32 cellular contexts compared by ENCODE assay signal in genomic region chr3:54783611-54784010, GRCh38.
DNase-seq lines count a peak whose midpoint lies in the region; ATAC-seq and TF ChIP-seq lines count a peak whose summit lies in the region.
"Had no signal": no experiment of that assay in that cellular context is flagged by ENCODE, and none has a peak within 500 bp of the region (broad histone marks: within the 10 kb centered on the region; RNA-seq: fewer than 3 reads in every experiment).

No MANE protein-coding gene starts in this region.

- H3K27ac ChIP-seq in uterus, result no peak overlapping the region
- H3K27ac ChIP-seq: C4-2B, cardiac muscle cell, gastroesophageal sphincter, left lung, Peyer's patch, psoas muscle, SJSA1, testis, vagina had no signal

- H3K4me3 ChIP-seq in astrocyte of the spinal cord (ENCODE audit: low read depth, low read length) (no peak overlapping the region), uterus (no peak overlapping the region)
- H3K4me3 ChIP-seq: cardiac muscle cell, gastroesophageal sphincter, left lung, Peyer's patch, psoas muscle, SJSA1, testis, vagina had no signal

- no peaks in the 10 kb centered on the region for H3K9me3 ChIP-seq in uterus
- H3K9me3 ChIP-seq: Peyer's patch, SJSA1, testis, vagina had no signal

- intact Hi-C loops in uterus (cut with DNase I; ENCODE audit: low total_unique reads), result no loop called here

- H3K27me3 ChIP-seq in uterus, result no peaks in the 10 kb centered on the region
- H3K27me3 ChIP-seq: cardiac muscle cell, gastroesophageal sphincter, left lung, Peyer's patch, SJSA1, testis, vagina had no signal

- in situ Hi-C loops in astrocyte of the spinal cord (cut with HindIII; ENCODE audit: low sequenced_read_pairs), result no loop called here

- H3K36me3 ChIP-seq in uterus, result no peaks in the 10 kb centered on the region
- H3K36me3 ChIP-seq: cardiac muscle cell, gastroesophageal sphincter, left lung, Peyer's patch, SJSA1, vagina had no signal

- TF ChIP-seq CTCF in astrocyte of the spinal cord (IDR thresholded peaks at IDR 0.05; ENCODE audit: low read depth, low read length), result no peak
- TF ChIP-seq CTCF in uterus (IDR thresholded peaks at IDR 0.05), result no peak

- no peak for TF ChIP-seq POLR2A in uterus (IDR thresholded peaks at IDR 0.05)
- no peak for TF ChIP-seq POLR2A in GM18505 (IDR thresholded peaks at IDR 0.05; ENCODE audit: borderline replicate concordance, extremely low read depth, insufficient read depth, insufficient read length)

- ATAC-seq in GM18505 (IDR thresholded peaks at IDR 0.05; ENCODE audit: unreplicated experiment), result no peak
- ATAC-seq: esophagus mucosa; gastroesophageal sphincter; left lung; naive thymus-derived CD8-positive, alpha-beta T cell; psoas muscle had no signal

- no peaks in the 10 kb centered on the region for H3K4me1 ChIP-seq in uterus
- H3K4me1 ChIP-seq: gastroesophageal sphincter, left lung, Peyer's patch, psoas muscle, testis, vagina had no signal

- DNase-seq in AG08395 (ENCODE audit: low spot score) (peak; percentile 32), HS-5 (ENCODE audit: low read depth) (peak; percentile 20), astrocyte of the spinal cord (ENCODE audit: low read depth, low spot score) (peak; percentile 0), myocyte (ENCODE audit: low read depth) (peak; percentile 1), DMS 273 (lab: John Stamatoyannopoulos, UW; ENCODE audit: unreplicated experiment) (no peak), uterus (no peak)
- no peak for DNase-seq in activated effector memory CD4-positive, alpha-beta T cell treated with Interleukin-2 at 50 U/mL for 16 hours
- DNase-seq: activated CD4-positive, alpha-beta memory T cell treated with anti-CD3 and anti-CD28 coated beads, Interleukin-2, amount 10 ng/mL, durations not matched to agents 7 days and 5 days; activated CD4-positive, CD25-positive, alpha-beta regulatory T cell treated with anti-CD3 and anti-CD28 coated beads, Interleukin-2, amount 50 U/mL, for 72 hours; activated CD8-positive, alpha-beta memory T cell treated with anti-CD3 and anti-CD28 coated beads, Interleukin-2, amount 50 U/mL, for 48 hours; Calu3; DND-41; GOT3; hypothalamus; immature natural killer cell; left lung; naive thymus-derived CD8-positive, alpha-beta T cell; NCI-H1105 treated with DMSO at 0.1 percent for 48 hours; NCI-H2029 treated with DMSO at 0.1 percent for 48 hours; occipital lobe; psoas muscle; stimulated activated CD4-positive, alpha-beta T cell treated with anti-CD3 and anti-CD28 coated beads, Interleukin-15, amount 100 ng/mL, for 24 hours; stimulated activated naive CD4-positive, alpha-beta T cell treated with Interleukin-2 at 50 U/mL for 16 hours; testis had no signal

Comparison
In these comparisons a context has a peak if more than half of its experiments do, and no peak if none do; other contexts are left out.
1. DNase-seq: peak in AG08395 (single experiment), HS-5 (single experiment), astrocyte of the spinal cord (single experiment) and myocyte (single experiment); none in activated effector memory CD4-positive, alpha-beta T cell treated with Interleukin-2 at 50 U/mL for 16 hours (single experiment), DMS 273 (single experiment) and uterus (0 of 2).